8 cellular contexts compared by ENCODE assay signal in the genomic region with DNA sequence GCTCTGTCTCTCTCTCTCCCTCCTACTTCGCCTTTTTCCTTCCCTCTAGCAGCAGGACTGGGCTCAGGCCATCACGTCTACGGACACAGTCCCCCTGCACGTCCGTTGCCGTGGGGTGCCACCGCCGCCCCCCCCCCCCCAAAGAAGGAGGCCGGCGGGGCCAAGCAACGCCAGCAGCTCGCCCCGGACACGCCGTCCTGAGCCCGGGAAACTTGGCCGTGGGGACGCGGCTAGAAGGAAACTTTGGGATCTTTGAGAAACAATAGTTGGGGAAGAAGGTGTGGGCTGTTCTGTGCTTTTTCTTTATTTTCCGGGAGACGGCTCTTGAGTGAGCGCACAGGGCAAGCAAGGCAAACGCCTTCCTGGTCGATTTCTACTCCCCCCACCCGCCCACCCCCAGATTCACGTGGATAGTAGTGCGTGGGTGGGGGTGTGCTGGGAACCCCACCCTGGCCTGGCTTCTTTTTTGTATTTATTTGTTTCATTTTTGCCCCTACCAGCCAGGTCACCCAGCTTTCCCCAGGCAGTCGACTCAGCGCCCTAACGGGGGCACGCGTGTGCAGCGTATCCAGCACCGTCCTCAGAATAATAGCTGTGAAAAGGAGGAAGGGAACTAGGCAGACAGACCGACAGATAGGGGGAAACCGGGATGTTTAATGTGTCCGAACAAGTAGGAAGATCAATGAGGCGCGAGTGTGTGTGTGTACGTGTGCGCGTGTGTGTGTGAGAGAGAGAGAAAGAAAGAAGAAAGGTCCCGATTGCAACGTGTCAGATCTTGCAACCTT. TPM values are rescaled to one million over a fixed set of nuclear protein-coding genes. Genes with fewer than 3 reads are reported as not detected.
A peak's percentile ranks its signal among the peaks of the same experiment; 100 is the strongest.
DNase-seq lines count a peak whose midpoint lies in the region; ATAC-seq, FAIRE-seq and TF ChIP-seq lines count a peak whose summit lies in the region.

No MANE protein-coding gene starts in this region.

- no TSS peak for BruUV-seq in mammary epithelial cell (replicated peaks; lab: Mats Ljungman, UMichigan)

- H3K4me2 ChIP-seq in mammary epithelial cell (ENCODE audit: insufficient read depth, low read depth, low read length): peak overlapping the region; percentile 96

- dilution Hi-C loops in mammary epithelial cell (cut with HindIII; ENCODE audit: low sequenced_read_pairs): no loop called here

- no peaks in the 10 kb centered on the region for H3K36me3 ChIP-seq in SJSA1
- no peaks in the 10 kb centered on the region for H3K36me3 ChIP-seq in mammary epithelial cell (ENCODE audit: insufficient read depth, low read length)
- H3K36me3 ChIP-seq in kidney (ENCODE audit: control insufficient read depth in 1 of 2, insufficient read depth in 2 of 2, low read length in 2 of 2): no peaks in the 10 kb centered on the region

- H3K9ac ChIP-seq in mammary epithelial cell (ENCODE audit: insufficient read depth, low read length) (peak overlapping the region; percentile 83), kidney (ENCODE audit: low read length in 2 of 2) (peak overlapping the region; percentile 61 to 68)

- H3K9me3 ChIP-seq in SJSA1 (replicated peaks) (no peaks in the 10 kb centered on the region; the same call in 1 of the 2 replicates), mammary epithelial cell (replicated peaks; ENCODE audit: insufficient read depth, low read length) (no peaks in the 10 kb centered on the region), kidney (ENCODE audit: control insufficient read depth in 1 of 2, low read length in 2 of 2) (no peaks in the 10 kb centered on the region)

- no peak for ATAC-seq in GM18511 (IDR thresholded peaks at IDR 0.05; ENCODE audit: unreplicated experiment)

- under 1% methylated on average over 23 of the region's 44 CpGs for WGBS in mammary epithelial cell (ENCODE audit: low coverage, missing lambda C conversion rate)

- in situ Hi-C loops in GM13977 (cut with MboI; ENCODE audit: low pct_unique_long_range_greater_than_20kb, low sequenced_read_pairs, unreplicated experiment) (no loop called here), mammary epithelial cell (cut with MboI; ENCODE audit: low sequenced_read_pairs in 2 of 2) (no loop called here)

- no peak overlapping the region for H3K27ac ChIP-seq in SJSA1
- H3K27ac ChIP-seq in mammary epithelial cell (ENCODE audit: insufficient read depth, low read depth, low read length): peak overlapping the region; percentile 73
- H3K27ac ChIP-seq in kidney (ENCODE audit: low read depth in 2 of 2, low read length in 2 of 2): peak overlapping the region; percentile 29 to 49

- no peak for FAIRE-seq in kidney (lab: Jason Lieb, UNC)

- H3K79me2 ChIP-seq in mammary epithelial cell (ENCODE audit: insufficient read depth, low read length): no peaks in the 10 kb centered on the region

- peaks cover 7% of the 10 kb centered on the region; the same call in 1 of the 2 replicates for H3K4me1 ChIP-seq in SJSA1 (replicated peaks)
- H3K4me1 ChIP-seq in mammary epithelial cell (ENCODE audit: insufficient read depth, low read length): peaks cover 11% of the 10 kb centered on the region
- H3K4me1 ChIP-seq in kidney (ENCODE audit: control insufficient read depth in 1 of 2, insufficient read depth in 1 of 2, low read depth in 1 of 2, low read length in 2 of 2): peaks cover 0 to 8% of the 10 kb centered on the region in 2 donors

- intact Hi-C loops in mammary epithelial cell (cut with micrococcal nuclease) (loop anchor here (1.0 to 5.0 kb wide), 3 partner anchors 16 to 1263 kb away; no protein-coding TSS in a partner anchor), kidney (cut with DNase I) (loop anchor here (10.0 kb wide), 1 partner anchor 74 kb away; no protein-coding TSS in a partner anchor)

- H3K27me3 ChIP-seq in SJSA1 (replicated peaks): no peaks in the 10 kb centered on the region
- H3K27me3 ChIP-seq in mammary epithelial cell (ENCODE audit: insufficient read depth, low read length): no peaks in the 10 kb centered on the region

- H2AFZ ChIP-seq in mammary epithelial cell (ENCODE audit: low read depth, low read length): peak overlapping the region; percentile 96

- H3K4me3 ChIP-seq in AG09309 (ENCODE audit: control insufficient read depth, low read depth, low read length) (peak overlapping the region; percentile 79), SJSA1 (peak overlapping the region; percentile 51), mammary epithelial cell (replicated peaks in 1 of 3; ENCODE audit: insufficient read depth in 1 of 3, low read depth in 2 of 3, low read length in 3 of 3) (peak overlapping the region; percentile 75 to 82 (median 80)), kidney (ENCODE audit: low read length in 2 of 2) (peak overlapping the region; percentile 71 to 94)

- CTCF ChIA-PET in mammary epithelial cell (lab: Charles Lee; ENCODE audit: low non-redundant PET): interaction anchor here (0.9 kb wide), 1 partner anchor 13 kb away, joined by 3 read pairs; no protein-coding TSS in a partner anchor

- DNase-seq in AG09309 (ENCODE audit: low read depth): no peak
- DNase-seq in GM13977 (ENCODE audit: low spot score): peak; percentile 65
- DNase-seq in SJSA1 (ENCODE audit: low read depth in 1 of 2, low spot score in 2 of 2): peak in 1 of 2 experiments; percentile 55
- DNase-seq in mammary epithelial cell: peak; percentile 51
- no peak for DNase-seq in kidney
- DNase-seq in stimulated activated CD4-positive, alpha-beta T cell treated with anti-CD3 and anti-CD28 coated beads, Interleukin-4, amount 100 ng/mL, for 24 hours: peak; percentile 32
- DNase-seq in NCI-H510A (lab: John Stamatoyannopoulos, UW): no peak

- no peaks in the 10 kb centered on the region for H4K20me1 ChIP-seq in mammary epithelial cell (ENCODE audit: insufficient read depth, low read length)

- TF ChIP-seq CTCF in AG09309 (IDR thresholded peaks at IDR 0.05; ENCODE audit: control insufficient read depth, insufficient read depth, low read depth, low read length, missing control alignments) (peak; percentile 5), GM13977 (IDR thresholded peaks at IDR 0.05; ENCODE audit: extremely low read depth, insufficient read depth, missing control alignments) (peak; percentile 32), mammary epithelial cell (conservative IDR thresholded peaks at IDR 0.05 in 1 of 2, IDR thresholded peaks at IDR 0.05 in 1 of 2; ENCODE audit: extremely low read depth in 1 of 2, insufficient read depth in 1 of 2, low read depth in 1 of 2, low read length in 2 of 2) (peak in 1 of 2 donors; percentile 30), kidney (IDR thresholded peaks at IDR 0.05; ENCODE audit: borderline replicate concordance, extremely low read depth, insufficient read depth) (no peak)

RNA-seq across cellular contexts. Expression of a gene that starts 1.4 kb away (rescaled TPM):
- total RNA-seq in SJSA1 (2014; rRNA removed; shearing (Covaris generic)): 1.4 and 4.3 TPM in 2 replicates
- total RNA-seq in mammary epithelial cell (10 to 100 TPM; 17.0 to 19.3 TPM), kidney (29.0 TPM)
- polyA plus RNA-seq in mammary epithelial cell (10.5 TPM), kidney (ENCODE audit: insufficient read depth, low read depth, low replicate concordance) (27.6 TPM)
- 10.4 TPM for polyA minus RNA-seq in mammary epithelial cell

Comparison
In these comparisons a context has a peak if more than half of its experiments do, and no peak if none do; other contexts are left out.
1. DNase-seq: peak in GM13977 (single experiment), mammary epithelial cell (single experiment) and stimulated activated CD4-positive, alpha-beta T cell treated with anti-CD3 and anti-CD28 coated beads, Interleukin-4, amount 100 ng/mL, for 24 hours (single experiment); none in AG09309 (single experiment), kidney (single experiment) and NCI-H510A (single experiment).
2. Peak in every context shown above with its lines, with median percentiles within 50 percentile points of each other: H3K4me3 ChIP-seq.